Comparison of ENCODE assay signal across 12 cellular contexts in the genomic region with DNA sequence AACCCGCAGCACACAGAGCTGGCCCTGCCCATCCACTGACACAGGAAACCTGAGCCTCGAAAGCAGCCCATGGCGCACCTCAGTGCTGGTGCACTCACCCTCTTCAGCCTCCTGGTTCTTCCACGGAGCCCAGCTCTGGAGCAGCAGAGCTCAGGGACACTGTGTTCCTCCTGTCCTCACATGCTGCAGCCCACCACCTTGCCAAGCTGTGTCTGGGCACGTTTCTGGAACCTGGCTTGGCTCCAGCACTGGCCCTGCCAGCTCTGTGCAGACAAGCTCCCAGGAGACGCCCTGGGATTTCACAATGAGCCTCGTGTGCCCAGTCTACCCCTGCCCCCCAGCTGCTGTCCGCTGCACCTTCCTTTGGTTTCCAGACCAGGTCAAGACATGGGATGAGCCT.
DNase-seq lines count a peak whose midpoint lies in the region; ATAC-seq and TF ChIP-seq lines count a peak whose summit lies in the region.
"Had no signal": no experiment of that assay in that cellular context is flagged by ENCODE, and none has a peak within 500 bp of the region (broad histone marks: within the 10 kb centered on the region; RNA-seq: fewer than 3 reads in every experiment).

No MANE protein-coding gene starts in this region.

- H4K20me1 ChIP-seq in hepatocyte (ENCODE audit: insufficient read depth, poor library complexity, severe bottlenecking), result no peaks in the 10 kb centered on the region

- H3K27ac ChIP-seq in hepatocyte (peak overlapping the region; percentile 31), thoracic aorta (peak overlapping the region; percentile 88 to 91)
- H3K27ac ChIP-seq: PC-9 had no signal

- no peak overlapping the region for H2AFZ ChIP-seq in hepatocyte
- H2AFZ ChIP-seq: PC-9 had no signal

- no peaks in the 10 kb centered on the region for H3K9me3 Mint-ChIP-seq in natural killer cell
- H3K9me3 Mint-ChIP-seq in endothelial cell (ENCODE audit: unreplicated experiment), result no peaks in the 10 kb centered on the region
- H3K9me3 Mint-ChIP-seq: activated naive CD4-positive, alpha-beta T cell treated with anti-CD3 and anti-CD28 coated beads, Interleukin-2, amount 50 U/mL, for 24 hours; neural crest cell had no signal

- H3K79me2 ChIP-seq in hepatocyte, result no peaks in the 10 kb centered on the region

- H3K36me3 ChIP-seq in hepatocyte (replicated peaks; ENCODE audit: insufficient read depth, low read depth) (no peaks in the 10 kb centered on the region), thoracic aorta (no peaks in the 10 kb centered on the region)

- H3K9me2 ChIP-seq in hepatocyte (replicated peaks; ENCODE audit: insufficient read depth), result no peaks in the 10 kb centered on the region

- no peaks in the 10 kb centered on the region for H3K4me1 Mint-ChIP-seq in natural killer cell
- peaks cover 2% of the 10 kb centered on the region for H3K4me1 Mint-ChIP-seq in endothelial cell (ENCODE audit: unreplicated experiment)
- H3K4me1 Mint-ChIP-seq: activated naive CD4-positive, alpha-beta T cell treated with anti-CD3 and anti-CD28 coated beads, Interleukin-2, amount 50 U/mL, for 24 hours; neural crest cell had no signal

- no peaks in the 10 kb centered on the region for H3K36me3 Mint-ChIP-seq in natural killer cell
- no peaks in the 10 kb centered on the region for H3K36me3 Mint-ChIP-seq in endothelial cell (ENCODE audit: low read depth, unreplicated experiment)
- H3K36me3 Mint-ChIP-seq: activated naive CD4-positive, alpha-beta T cell treated with anti-CD3 and anti-CD28 coated beads, Interleukin-2, amount 50 U/mL, for 24 hours had no signal

- 77% methylated on average over 8 of the region's 8 CpGs for WGBS in hepatocyte (ENCODE audit: low lambda C conversion rate, missing lambda C conversion rate)

- H3K4me3 Mint-ChIP-seq in natural killer cell (no peak overlapping the region), endothelial cell (ENCODE audit: unreplicated experiment) (no peak overlapping the region)
- H3K4me3 Mint-ChIP-seq: activated naive CD4-positive, alpha-beta T cell treated with anti-CD3 and anti-CD28 coated beads, Interleukin-2, amount 50 U/mL, for 24 hours; neural crest cell had no signal

- H3K27ac Mint-ChIP-seq in natural killer cell (no peak overlapping the region), endothelial cell (ENCODE audit: unreplicated experiment) (no peak overlapping the region)
- H3K27ac Mint-ChIP-seq: activated naive CD4-positive, alpha-beta T cell treated with anti-CD3 and anti-CD28 coated beads, Interleukin-2, amount 50 U/mL, for 24 hours had no signal

- H3K27me3 Mint-ChIP-seq in natural killer cell (ENCODE audit: low read depth in 2 of 2), result peaks cover 13 to 15% of the 10 kb centered on the region in 2 donors
- H3K27me3 Mint-ChIP-seq in endothelial cell (ENCODE audit: unreplicated experiment), result peaks cover 4% of the 10 kb centered on the region

- DNase-seq in NCI-H1417 (lab: John Stamatoyannopoulos, UW) (peak in 2 of 3 experiments; percentile 51 to 58), NCI-H1417 treated with DMSO at 0.1 percent for 48 hours (lab: John Stamatoyannopoulos, UW) (no peak), anterior cingulate cortex (lab: John Stamatoyannopoulos, UW) (peak in 41 of 58 donors; percentile 5 to 80 (median 40)), hepatocyte (ENCODE audit: low spot score) (peak; percentile 25), thoracic aorta (ENCODE audit: low spot score) (peak; percentile 74), natural killer cell (no peak), endothelial cell (ENCODE audit: low spot score) (no peak), NCI-H146 (lab: John Stamatoyannopoulos, UW) (no peak)
- DNase-seq: activated CD4-positive, CD25-positive, alpha-beta regulatory T cell treated with anti-CD3 and anti-CD28 coated beads, Interleukin-2, amount 50 U/mL, for 72 hours; PC-9 had no signal

- H3K4me3 ChIP-seq in hepatocyte (no peak overlapping the region), thoracic aorta (peak overlapping the region; percentile 46)
- H3K4me3 ChIP-seq: PC-9 had no signal

- no peaks in the 10 kb centered on the region for H3K9me3 ChIP-seq in hepatocyte (ENCODE audit: low read depth)
- H3K9me3 ChIP-seq in thoracic aorta, result no peaks in the 10 kb centered on the region

- H3K4me1 ChIP-seq in hepatocyte (ENCODE audit: insufficient read depth), result peaks cover 19% of the 10 kb centered on the region
- H3K4me1 ChIP-seq in thoracic aorta (ENCODE audit: control insufficient read depth in 1 of 2, low read depth in 2 of 2), result peaks cover 20 to 54% of the 10 kb centered on the region in 2 donors

- ATAC-seq in thoracic aorta (ENCODE audit: insufficient number of reproducible peaks, low FRiP score, low read depth) (peak; percentile 48), natural killer cell (no peak)

- no peaks in the 10 kb centered on the region for H3K27me3 ChIP-seq in hepatocyte
- no peaks in the 10 kb centered on the region for H3K27me3 ChIP-seq in thoracic aorta (replicated peaks; ENCODE audit: insufficient read depth)

- H3K4me2 ChIP-seq in hepatocyte, result no peak overlapping the region
- H3K4me2 ChIP-seq: PC-9 had no signal

- no peak for TF ChIP-seq CTCF in hepatocyte (IDR thresholded peaks at IDR 0.05; ENCODE audit: poor library complexity)
- no peak for TF ChIP-seq CTCF in thoracic aorta (IDR thresholded peaks at IDR 0.05)
- no peak for TF ChIP-seq CTCF in natural killer cell (IDR thresholded peaks at IDR 0.05)
- TF ChIP-seq CTCF in endothelial cell (IDR thresholded peaks at IDR 0.05; ENCODE audit: unreplicated experiment), result no peak

- intact Hi-C loops in natural killer cell (cut with micrococcal nuclease), result no loop called here

Comparison
In these comparisons a context has a peak if more than half of its experiments do, and no peak if none do; other contexts are left out.
1. DNase-seq: peak in NCI-H1417 (2 of 3), anterior cingulate cortex (41 of 58), hepatocyte (single experiment) and thoracic aorta (single experiment); none in NCI-H1417 treated with DMSO at 0.1 percent for 48 hours (single experiment), natural killer cell (single experiment), endothelial cell (single experiment) and NCI-H146 (single experiment).